In the genomic region with DNA sequence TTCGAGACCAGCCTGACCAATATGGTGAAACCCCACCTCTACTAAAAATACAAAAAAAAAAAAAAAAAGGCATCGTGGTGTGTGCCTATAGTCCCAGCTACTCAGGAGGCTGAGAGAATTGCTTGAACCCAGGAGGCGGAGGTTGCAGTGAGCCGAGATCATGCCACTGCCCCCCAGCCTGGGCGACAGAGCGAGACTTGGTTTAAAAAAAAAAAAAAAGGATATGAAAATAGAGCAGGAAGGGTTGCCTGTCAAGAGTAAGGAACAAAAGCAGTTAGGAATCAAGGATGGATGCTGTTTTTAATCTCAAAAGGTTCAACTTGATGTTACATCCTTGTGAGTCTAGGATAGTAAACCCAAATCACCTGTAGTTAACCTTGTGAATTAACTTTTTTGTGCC, we compare ENCODE assay signal across 13 cellular contexts. TPM values are rescaled to one million over a fixed set of nuclear protein-coding genes. Genes with fewer than 3 reads are reported as not detected.
DNase-seq lines count a peak whose midpoint lies in the region; ATAC-seq and TF ChIP-seq lines count a peak whose summit lies in the region.
"Had no signal": no experiment of that assay in that cellular context is flagged by ENCODE, and none has a peak within 500 bp of the region (broad histone marks: within the 10 kb centered on the region; RNA-seq: fewer than 3 reads in every experiment).

No MANE protein-coding gene starts in this region.

- H3K27ac Mint-ChIP-seq in CD4-positive, alpha-beta memory T cell, result peak overlapping the region in 4 of 7 donors; percentile 19 to 79 (median 36)

- H3K79me2 ChIP-seq in OCI-LY7 (ENCODE audit: insufficient read depth, low read depth, low read length), result peaks cover 47% of the 10 kb centered on the region; the same call in 1 of the 2 replicates

- H3K27me3 ChIP-seq in CD4-positive, alpha-beta memory T cell (ENCODE audit: insufficient read depth, low read length), result no peaks in the 10 kb centered on the region
- H3K27me3 ChIP-seq in gastroesophageal sphincter, result no peaks in the 10 kb centered on the region
- no peaks in the 10 kb centered on the region for H3K27me3 ChIP-seq in stomach

- TF ChIP-seq POLR2A in gastroesophageal sphincter (IDR thresholded peaks at IDR 0.05) (no peak), stomach (IDR thresholded peaks at IDR 0.05) (no peak)

- no peaks in the 10 kb centered on the region for H3K9me2 ChIP-seq in OCI-LY7 (ENCODE audit: insufficient read depth, low read length)

- POLR2A ChIA-PET in CD4-positive, alpha-beta memory T cell (lab: Charles Lee; ENCODE audit: partially characterized antibody), result no interaction called here
- POLR2A ChIA-PET in OCI-LY7 (lab: Charles Lee), result interaction anchor here (1.2 kb wide), 1 partner anchor 104 kb away, joined by 3 read pairs; no protein-coding TSS in a partner anchor

- H4K20me1 ChIP-seq in OCI-LY7 (ENCODE audit: insufficient read depth, low read length), result 0 out of 2 replicates have a peak, but pooled peaks cover 3% of the 10 kb centered on the region

- H3K36me3 ChIP-seq in CD4-positive, alpha-beta memory T cell (ENCODE audit: insufficient read depth, low read length), result peaks cover 46% of the 10 kb centered on the region
- H3K36me3 ChIP-seq in OCI-LY7 (ENCODE audit: insufficient read depth, low read length) (peaks cover 78% of the 10 kb centered on the region), gastroesophageal sphincter (peaks cover 0 to 55% of the 10 kb centered on the region in 2 donors), stomach (peaks cover 24 to 68% (median 56%) of the 10 kb centered on the region in 4 donors)

- TF ChIP-seq CTCF in OCI-LY7 (conservative IDR thresholded peaks at IDR 0.05; ENCODE audit: low read length) (no peak), gastroesophageal sphincter (IDR thresholded peaks at IDR 0.05) (no peak), stomach (IDR thresholded peaks at IDR 0.05) (no peak)

- 77 to 81% methylated on average over 3 to 6 of the region's 6 CpGs for WGBS in gastroesophageal sphincter (ENCODE audit: low coverage in 1 of 2), 2 donors
- WGBS in stomach, 5 donors, result 79 to 88% (median 86%) methylated on average over 6 of the region's 6 CpGs

- no peak for ATAC-seq in gastroesophageal sphincter
- ATAC-seq: mucosa of descending colon had no signal

- H3K27me3 Mint-ChIP-seq in CD4-positive, alpha-beta memory T cell, result no peaks in the 10 kb centered on the region
- H3K27me3 Mint-ChIP-seq: CD8-positive, alpha-beta memory T cell had no signal

- no peaks in the 10 kb centered on the region for H3K9me3 ChIP-seq in CD4-positive, alpha-beta memory T cell (ENCODE audit: control insufficient read depth in 1 of 2, low read length in 2 of 2)
- H3K9me3 ChIP-seq in OCI-LY7 (ENCODE audit: low read length) (no peaks in the 10 kb centered on the region), gastroesophageal sphincter (no peaks in the 10 kb centered on the region), stomach (no peaks in the 10 kb centered on the region)
- H3K9me3 ChIP-seq: mucosa of descending colon had no signal

- H3K4me2 ChIP-seq in OCI-LY7 (ENCODE audit: low read length), result peak overlapping the region; percentile 18; the same call in 1 of the 2 replicates

- DNase-seq in CD4-positive, alpha-beta memory T cell, result no peak
- no peak for DNase-seq in OCI-LY7 (ENCODE audit: low spot score)
- DNase-seq in stomach, result no peak
- no peak for DNase-seq in stimulated activated CD4-positive, alpha-beta T cell treated with anti-CD3 and anti-CD28 coated beads, Interleukin-4, amount 100 ng/mL, for 24 hours
- no peak for DNase-seq in NCI-H146 (lab: John Stamatoyannopoulos, UW)
- DNase-seq in NCI-H774 (lab: John Stamatoyannopoulos, UW), result no peak
- DNase-seq: activated effector memory CD4-positive, alpha-beta T cell treated with anti-CD3 and anti-CD28 coated beads, Interleukin-2, amount 50 U/mL, for 16 hours; CD8-positive, alpha-beta memory T cell; NCI-H187; NCI-H524 treated with DMSO at 0.1 percent for 48 hours; stimulated activated naive CD4-positive, alpha-beta T cell treated with Interleukin-2 at 50 U/mL for 16 hours had no signal

- intact Hi-C loops in CD4-positive, alpha-beta memory T cell (cut with micrococcal nuclease), result no loop called here
- intact Hi-C loops in OCI-LY7 (cut with micrococcal nuclease; ENCODE audit: unreplicated experiment), result no loop called here
- intact Hi-C loops in stomach (cut with DNase I; ENCODE audit: low total_unique reads), result no loop called here

- peaks cover 11 to 46% of the 10 kb centered on the region in 2 donors for H3K36me3 Mint-ChIP-seq in CD4-positive, alpha-beta memory T cell

- H2AFZ ChIP-seq in OCI-LY7 (ENCODE audit: low read length), result no peak overlapping the region

- no peak overlapping the region for H3K4me3 Mint-ChIP-seq in CD4-positive, alpha-beta memory T cell
- H3K4me3 Mint-ChIP-seq: CD8-positive, alpha-beta memory T cell had no signal

- TF ChIP-seq EP300 in gastroesophageal sphincter (IDR thresholded peaks at IDR 0.05), result no peak
- no peak for TF ChIP-seq EP300 in stomach (IDR thresholded peaks at IDR 0.05)

- H3K4me1 Mint-ChIP-seq in CD4-positive, alpha-beta memory T cell, result peaks cover 34 to 58% (median 45%) of the 10 kb centered on the region in 4 donors

- H3K27ac ChIP-seq in CD4-positive, alpha-beta memory T cell (ENCODE audit: low read depth, low read length), result no peak overlapping the region
- peak overlapping the region; percentile 26 for H3K27ac ChIP-seq in OCI-LY7 (ENCODE audit: low read depth, low read length, poor library complexity, severe bottlenecking)
- H3K27ac ChIP-seq in gastroesophageal sphincter, result peak overlapping the region in 3 of 4 donors; percentile 61 to 72 (median 61)
- H3K27ac ChIP-seq in stomach, result peak overlapping the region in 3 of 5 donors; percentile 44 to 75 (median 72)

- H3K9me3 Mint-ChIP-seq in CD4-positive, alpha-beta memory T cell, result no peaks in the 10 kb centered on the region
- H3K9me3 Mint-ChIP-seq: CD8-positive, alpha-beta memory T cell had no signal

- H3K4me1 ChIP-seq in CD4-positive, alpha-beta memory T cell (ENCODE audit: insufficient read depth, low read length), result peaks cover 52% of the 10 kb centered on the region
- peaks cover 25% of the 10 kb centered on the region for H3K4me1 ChIP-seq in OCI-LY7 (ENCODE audit: insufficient read depth, low read length, poor library complexity, severe bottlenecking)
- H3K4me1 ChIP-seq in gastroesophageal sphincter, result peaks cover 20 to 76% (median 22%) of the 10 kb centered on the region in 3 donors
- peaks cover 8 to 75% (median 48%) of the 10 kb centered on the region in 4 donors for H3K4me1 ChIP-seq in stomach

- CTCF ChIA-PET in CD4-positive, alpha-beta memory T cell (lab: Charles Lee; ENCODE audit: partially characterized antibody), result interaction anchor here (1.2 to 3.4 kb wide), 3 partner anchors 10 to 100 kb away, joined by 3 to 18 read pairs (median 5); no protein-coding TSS in a partner anchor
- CTCF ChIA-PET in OCI-LY7 (lab: Charles Lee; ENCODE audit: unreplicated experiment), result no interaction called here

- BruUV-seq in OCI-LY7 (replicated peaks; lab: Mats Ljungman, UMichigan), result no TSS peak

- H3K4me3 ChIP-seq in CD4-positive, alpha-beta memory T cell (ENCODE audit: low read length in 2 of 2), result no peak overlapping the region
- H3K4me3 ChIP-seq in OCI-LY7 (ENCODE audit: low read depth, low read length, poor library complexity, severe bottlenecking) (no peak overlapping the region), gastroesophageal sphincter (no peak overlapping the region), stomach (no peak overlapping the region)
- H3K4me3 ChIP-seq: mucosa of descending colon had no signal

RNA-seq across cellular contexts. Expression of gene ASCC1, which starts 11.8 kb away (rescaled TPM):
- 10 to 100 TPM; 14.3 to 17.5 TPM for total RNA-seq in CD4-positive, alpha-beta memory T cell
- 10 to 100 TPM; 19.6 to 24.9 TPM for polyA plus RNA-seq in CD4-positive, alpha-beta memory T cell
- 19.3 and 27.1 TPM in 2 replicates for total RNA-seq in OCI-LY7 (2014; rRNA removed; shearing (Covaris generic))
- total RNA-seq in OCI-LY7 (2022) (51.5 and 59.9 TPM in 2 replicates), gastroesophageal sphincter (10 to 100 TPM; 24.4 to 42.4 (median 35.2) TPM), stomach (100 to 1,000 TPM in 1 of 5 donors, 10 to 100 TPM in 2, 1 to 10 TPM in 2; 4.3 to 142 (median 19.4) TPM)
- polyA plus RNA-seq in stomach, result 10 to 100 TPM in 2 of 3 donors, 1 to 10 TPM in 1; 8.4 to 14.7 (median 12.5) TPM

RNA-seq across cellular contexts. Expression of gene ANAPC16, which starts 12.0 kb away (rescaled TPM):
- 100 to 1,000 TPM; 114 to 118 TPM for total RNA-seq in CD4-positive, alpha-beta memory T cell
- polyA plus RNA-seq in CD4-positive, alpha-beta memory T cell, result 100 to 1,000 TPM; 324 to 472 TPM
- total RNA-seq in OCI-LY7 (2014; rRNA removed; shearing (Covaris generic)), result 48.4 and 68.0 TPM in 2 replicates
- total RNA-seq in OCI-LY7 (2022) (84.7 and 92.8 TPM in 2 replicates), gastroesophageal sphincter (100 to 1,000 TPM; 133 to 196 (median 156) TPM), stomach (100 to 1,000 TPM in 2 of 5 donors, 10 to 100 TPM in 3; 12.7 to 104 (median 68.8) TPM)
- 100 to 1,000 TPM; 164 to 231 (median 170) TPM for polyA plus RNA-seq in stomach

RNA-seq across cellular contexts. Expression of gene DDIT4, which starts 45.9 kb away (rescaled TPM):
- total RNA-seq in CD4-positive, alpha-beta memory T cell, result 10 to 100 TPM; 23.1 to 24.5 TPM
- 100 to 1,000 TPM; 154 to 635 TPM for polyA plus RNA-seq in CD4-positive, alpha-beta memory T cell
- 102 and 105 TPM in 2 replicates for total RNA-seq in OCI-LY7 (2014; rRNA removed; shearing (Covaris generic))
- total RNA-seq in OCI-LY7 (2022) (32.8 and 91.8 TPM in 2 replicates), gastroesophageal sphincter (100 to 1,000 TPM; 129 to 189 (median 133) TPM), stomach (100 to 1,000 TPM in 4 of 5 donors, 10 to 100 TPM in 1; 89.9 to 188 (median 154) TPM)
- 100 to 1,000 TPM; 122 to 176 (median 170) TPM for polyA plus RNA-seq in stomach
